ENCODE assay signal across 1 cellular context in genomic region chr12:26929590-26929989, GRCh38.
TF ChIP-seq lines count a peak whose summit lies in the region.

No MANE protein-coding gene starts in this region.

TF ChIP-seq in GM12878, 131 proteins besides CTCF, POLR2A, EP300 and RAD21:
- peak; percentile 45; the same call in 1 of the 2 replicates for TF ChIP-seq HDGF (IDR thresholded peaks at IDR 0.05)
- TF ChIP-seq MLLT1 (IDR thresholded peaks at IDR 0.05) = 0 out of 2 replicates have a peak, but pooled peaks have one; percentile 26
- TF ChIP-seq NBN (IDR thresholded peaks at IDR 0.05) = peak; percentile 41; the same call in 1 of the 2 replicates
- peak; percentile 56; the same call in 1 of the 2 replicates for TF ChIP-seq YBX1 (IDR thresholded peaks at IDR 0.05)
- no peak for TF ChIP-seq STAT3 (IDR thresholded peaks at IDR 0.05; ENCODE audit: low read depth, low read length)
- no peak for TF ChIP-seq SIX5 (IDR thresholded peaks at IDR 0.05; ENCODE audit: low read depth, low read length, severe bottlenecking)
- TF ChIP-seq ELK1 (IDR thresholded peaks at IDR 0.05; ENCODE audit: low read depth, low read length) = no peak
- TF ChIP-seq BHLHE40 (IDR thresholded peaks at IDR 0.05; ENCODE audit: borderline replicate concordance in 1 of 2, low read depth in 2 of 2, low read length in 1 of 2) = no peak
